26 cellular contexts compared by ENCODE assay signal in the genomic region with DNA sequence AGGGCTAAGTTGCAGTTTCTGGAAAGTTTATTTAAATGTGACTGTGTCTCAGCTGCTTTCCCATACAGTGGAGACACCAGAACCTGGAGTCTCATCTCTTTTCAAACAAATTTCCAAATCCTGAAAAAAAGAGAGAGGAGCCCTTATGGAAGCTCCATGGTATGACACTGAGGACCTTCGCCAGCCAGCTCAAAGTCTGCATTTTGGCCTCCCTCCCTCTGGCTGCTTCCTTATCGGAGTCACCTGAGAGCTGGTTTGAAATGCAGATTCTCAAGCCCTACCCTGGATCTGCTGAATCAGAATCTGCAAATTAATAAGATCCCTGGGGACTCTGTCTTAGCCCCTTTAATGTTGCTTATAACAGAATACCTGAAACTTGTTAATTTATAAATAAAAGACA.
"Had no signal": no experiment of that assay in that cellular context is flagged by ENCODE, and none has a peak within 500 bp of the region (broad histone marks: within the 10 kb centered on the region; RNA-seq: fewer than 3 reads in every experiment).

No MANE protein-coding gene starts in this region.

- H3K27me3 ChIP-seq: dorsolateral prefrontal cortex, esophagus squamous epithelium, gastrocnemius medialis, heart right ventricle had no signal

- H3K27ac ChIP-seq: coronary artery, dorsolateral prefrontal cortex, epithelial cell of prostate, esophagus squamous epithelium, gastrocnemius medialis, heart right ventricle, lower lobe of right lung had no signal

- H3K9me3 ChIP-seq: esophagus squamous epithelium, gastrocnemius medialis, heart right ventricle, lower lobe of right lung, mucosa of descending colon had no signal

- H3K4me3 ChIP-seq: coronary artery, dorsolateral prefrontal cortex, esophagus squamous epithelium, gastrocnemius medialis, heart right ventricle, lower lobe of right lung, mucosa of descending colon had no signal

- H3K4me3 Mint-ChIP-seq: mesothelial cell of epicardium had no signal

- DNase-seq: dermis blood vessel endothelial cell; dorsolateral prefrontal cortex; effector CD4-positive, alpha-beta T cell; effector memory CD4-positive, alpha-beta T cell; erythroblast; esophagus squamous epithelium; foreskin fibroblast; foreskin melanocyte; gastrocnemius medialis; glutamatergic neuron; head of caudate nucleus; heart right ventricle; hippocampal formation; left cardiac atrium; left ventricle myocardium superior; lower lobe of right lung; mesenchymal stem cell; mucosa of descending colon had no signal

- FAIRE-seq: colon, endometrium, islet of Langerhans, keratinocyte had no signal

- ATAC-seq: esophagus mucosa, gastrocnemius medialis, heart right ventricle, left cardiac atrium, left ventricle myocardium superior, lower lobe of right lung, mucosa of descending colon had no signal

- H3K36me3 Mint-ChIP-seq: mesothelial cell of epicardium had no signal

- H3K36me3 ChIP-seq: esophagus squamous epithelium, gastrocnemius medialis, heart right ventricle, lower lobe of right lung had no signal

- H3K27ac Mint-ChIP-seq: mesothelial cell of epicardium had no signal

- H3K9me3 Mint-ChIP-seq: mesothelial cell of epicardium had no signal
